1 cellular context compared by ENCODE assay signal in genomic region chr9:127904518-127904887, GRCh38.
A peak's percentile ranks its signal among the peaks of the same experiment; 100 is the strongest.
TF ChIP-seq lines count a peak whose summit lies in the region.

No MANE protein-coding gene starts in this region.

TF ChIP-seq in HepG2, 621 proteins besides CTCF, POLR2A, EP300 and RAD21 (continued from another document):
- TF ChIP-seq ATF4 (CRISPR knock-in tag; IDR thresholded peaks at IDR 0.05) (no peak), SPEN (CRISPR knock-in tag; IDR thresholded peaks at IDR 0.05; ENCODE audit: low read depth) (0 out of 2 replicates have a peak, but pooled peaks have one; percentile 50), ZNF552 (CRISPR knock-in tag; IDR thresholded peaks at IDR 0.05; ENCODE audit: borderline replicate concordance) (no peak), ZNF792 (CRISPR knock-in tag; IDR thresholded peaks at IDR 0.05) (no peak), NAIF1 (CRISPR knock-in tag; IDR thresholded peaks at IDR 0.05; ENCODE audit: borderline replicate concordance) (no peak), ZNF496 (CRISPR knock-in tag; IDR thresholded peaks at IDR 0.05; ENCODE audit: insufficient replicate concordance) (no peak), KAT8 (CRISPR knock-in tag; IDR thresholded peaks at IDR 0.05) (peak; percentile 24; the same call in 1 of the 2 replicates), TFDP2 (CRISPR knock-in tag; IDR thresholded peaks at IDR 0.05) (no peak), PATZ1 (CRISPR knock-in tag; IDR thresholded peaks at IDR 0.05) (peak; percentile 74), ASH2L (IDR thresholded peaks at IDR 0.05; ENCODE audit: insufficient read length, low read depth, low read length) (no peak), CEBPZ (IDR thresholded peaks at IDR 0.05; ENCODE audit: low read length) (no peak), ZNF484 (CRISPR knock-in tag; IDR thresholded peaks at IDR 0.05; ENCODE audit: borderline replicate concordance, low read depth) (no peak), ZNF761 (CRISPR knock-in tag; conservative IDR thresholded peaks at IDR 0.05) (no peak), BHLHE40 (IDR thresholded peaks at IDR 0.05; ENCODE audit: low read length) (no peak), XRCC5 (optimal IDR thresholded peaks at IDR 0.05; ENCODE audit: low read length) (peak; percentile 20), PRDM15 (CRISPR knock-in tag; IDR thresholded peaks at IDR 0.05) (no peak)
